Comparison of ENCODE assay signal across 16 cellular contexts in genomic region chr16:19218581-19218980, GRCh38. TPM values are rescaled to one million over a fixed set of nuclear protein-coding genes. Genes with fewer than 3 reads are reported as not detected.
A peak's percentile ranks its signal among the peaks of the same experiment; 100 is the strongest.
DNase-seq lines count a peak whose midpoint lies in the region; FAIRE-seq and TF ChIP-seq lines count a peak whose summit lies in the region.
"Had no signal": no experiment of that assay in that cellular context is flagged by ENCODE, and none has a peak within 500 bp of the region (broad histone marks: within the 10 kb centered on the region; RNA-seq: fewer than 3 reads in every experiment).

No MANE protein-coding gene starts in this region.

- peak overlapping the region; percentile 61 for H4K8ac ChIP-seq in trophoblast cell (ENCODE audit: low read depth, low read length)

- H3K4me1 Mint-ChIP-seq in nephron progenitor cell = peaks cover 23% of the 10 kb centered on the region
- H3K4me1 Mint-ChIP-seq: CD8-positive, alpha-beta memory T cell; H9 had no signal

- no peak overlapping the region for H4K12ac ChIP-seq in trophoblast cell (ENCODE audit: low read depth, low read length)

- H3K9me3 ChIP-seq in trophoblast cell (ENCODE audit: insufficient read depth, low read depth, low read length) = peaks cover 1% of the 10 kb centered on the region

- H3K27me3 Mint-ChIP-seq in nephron progenitor cell (ENCODE audit: low read depth, poor library complexity) = peaks cover 6% of the 10 kb centered on the region

- no peak for TF ChIP-seq CTCF in nephron progenitor cell (IDR thresholded peaks at IDR 0.05)

- no peak overlapping the region for H3K27ac ChIP-seq in trophoblast cell (ENCODE audit: low read depth, low read length)
- H3K27ac ChIP-seq: A549 had no signal

- DNase-seq in COLO829 (ENCODE audit: low spot score) = peak; percentile 13
- DNase-seq in SK-MEL-5 (ENCODE audit: low read depth, low spot score) = peak; percentile 32
- DNase-seq in nephron progenitor cell = no peak
- DNase-seq in trophoblast cell = no peak
- no peak for DNase-seq in GM12891 (ENCODE audit: insufficient read length, low spot score)
- no peak for DNase-seq in activated CD4-positive, alpha-beta T cell treated with anti-CD3 and anti-CD28 coated beads for 4 hours
- DNase-seq in C1 segment of cervical spinal cord (lab: John Stamatoyannopoulos, UW) = no peak
- DNase-seq: CD8-positive, alpha-beta memory T cell; DMS53; GOT3; H9 had no signal

- H3K27ac Mint-ChIP-seq in nephron progenitor cell = peak overlapping the region; percentile 62
- H3K27ac Mint-ChIP-seq: CD8-positive, alpha-beta memory T cell; H9 had no signal

- peak overlapping the region; percentile 41 for H4K91ac ChIP-seq in trophoblast cell (ENCODE audit: low read depth, low read length)

- H3K4me2 ChIP-seq in trophoblast cell (ENCODE audit: low read length) = no peak overlapping the region
- H3K4me2 ChIP-seq: A549 had no signal

- no CpG with 5 or more reads among the region's 4 CpGs for WGBS in trophoblast cell (ENCODE audit: extremely low coverage, insufficient coverage, insufficient read length)

- H2AFZ ChIP-seq in trophoblast cell (ENCODE audit: insufficient read depth, low read length, poor library complexity) = no peak overlapping the region

- H3K79me2 ChIP-seq in trophoblast cell (ENCODE audit: control insufficient read depth, insufficient read depth, low read length, poor library complexity) = no peaks in the 10 kb centered on the region

- peak overlapping the region; percentile 85 for H3K14ac ChIP-seq in trophoblast cell (ENCODE audit: low read length)

- H3K9me3 Mint-ChIP-seq in nephron progenitor cell = peaks cover 13% of the 10 kb centered on the region

- no peaks in the 10 kb centered on the region for H3K27me3 ChIP-seq in trophoblast cell (ENCODE audit: insufficient read depth, low read length)

- no peak for FAIRE-seq in GM12891 (lab: Jason Lieb, UNC)
- FAIRE-seq: A549, GM12892, K562 had no signal

- TF ChIP-seq POLR2A in GM12891 (IDR thresholded peaks at IDR 0.05; ENCODE audit: low read depth, low read length) = no peak

- H2AK5ac ChIP-seq in trophoblast cell (ENCODE audit: low read length) = peak overlapping the region; percentile 61

- H3K9ac ChIP-seq in trophoblast cell (ENCODE audit: low read length) = no peak overlapping the region

- in situ Hi-C loops in SK-MEL-5 (cut with HindIII; ENCODE audit: low pct_unique_long_range_greater_than_20kb, low sequenced_read_pairs) = no loop called here

- no peak overlapping the region for H3K4ac ChIP-seq in trophoblast cell (ENCODE audit: low read depth, low read length)

- no peaks in the 10 kb centered on the region for H3K36me3 Mint-ChIP-seq in nephron progenitor cell (ENCODE audit: low read depth)
- H3K36me3 Mint-ChIP-seq: CD8-positive, alpha-beta memory T cell had no signal

- no peak overlapping the region for H3K4me3 ChIP-seq in trophoblast cell (ENCODE audit: low read depth, low read length)
- H3K4me3 ChIP-seq: A549, K562 had no signal

- no peak overlapping the region for H3K4me3 Mint-ChIP-seq in nephron progenitor cell
- H3K4me3 Mint-ChIP-seq: CD8-positive, alpha-beta memory T cell; H9 had no signal

- H2BK12ac ChIP-seq in trophoblast cell (ENCODE audit: low read length) = peak overlapping the region; percentile 50

- no peaks in the 10 kb centered on the region for H3K36me3 ChIP-seq in trophoblast cell (ENCODE audit: control insufficient read depth in 1 of 2, insufficient read depth in 2 of 2, low read length in 2 of 2)

- H2BK5ac ChIP-seq in trophoblast cell (ENCODE audit: low read depth, low read length, poor library complexity) = peak overlapping the region; percentile 25

- peaks cover 4 to 8% of the 10 kb centered on the region in 2 experiments for H3K4me1 ChIP-seq in trophoblast cell (ENCODE audit: control insufficient read depth in 1 of 2, insufficient read depth in 2 of 2, low read length in 2 of 2)

- H3K18ac ChIP-seq in trophoblast cell (ENCODE audit: low read length) = peak overlapping the region; percentile 47

- H3K79me1 ChIP-seq in trophoblast cell (ENCODE audit: low read length) = peaks cover 4% of the 10 kb centered on the region

- no peak overlapping the region for H3K23ac ChIP-seq in trophoblast cell (ENCODE audit: low read length)

- H2BK120ac ChIP-seq in trophoblast cell (ENCODE audit: insufficient read depth, low read length, poor library complexity) = no peak overlapping the region

TF ChIP-seq in GM12891, 5 proteins besides CTCF, POLR2A, EP300 and RAD21:
- no peak for TF ChIP-seq POLR2AphosphoS5 (IDR thresholded peaks at IDR 0.05; ENCODE audit: low read depth, low read length)
- no peak for TF ChIP-seq POU2F2 (IDR thresholded peaks at IDR 0.05; ENCODE audit: low read depth, low read length)
- TF ChIP-seq TAF1 (IDR thresholded peaks at IDR 0.05; ENCODE audit: low read depth, low read length) = no peak
- TF ChIP-seq PAX5 (IDR thresholded peaks at IDR 0.05; ENCODE audit: insufficient read depth, low read length, severe bottlenecking) = no peak
TF ChIP-seq in GM12891: peak in this region for 0.

RNA-seq across cellular contexts. Expression of gene SYT17, which starts 50.5 kb away (rescaled TPM):
- 17.3 and 18.5 TPM in 2 replicates for total RNA-seq in SK-MEL-5 (2014; rRNA removed; shearing (Covaris generic))
- 31.9 and 43.0 TPM in 2 replicates for polyA plus RNA-seq in SK-MEL-5 (2015; cell fraction: cytosol; rRNA removed)
- 37.8 and 67.9 TPM in 2 replicates for polyA plus RNA-seq in SK-MEL-5 (2015; cell fraction: nucleus; rRNA removed)
- polyA plus RNA-seq in trophoblast cell (2013) = 3.4 and 3.9 TPM in 2 replicates
- polyA plus RNA-seq in GM12891 (2012; ENCODE audit: low read depth, missing spikeins) = 3.5 TPM
- total RNA-seq: CD8-positive, alpha-beta memory T cell; G401; K562 had no signal
- polyA plus RNA-seq: BJ; CD8-positive, alpha-beta memory T cell; K562 had no signal

Comparison
In these comparisons a context has a peak if more than half of its experiments do, and no peak if none do; other contexts are left out.
1. DNase-seq: peak in COLO829 (single experiment) and SK-MEL-5 (single experiment); none in nephron progenitor cell (single experiment), trophoblast cell (0 of 2), GM12891 (single experiment), activated CD4-positive, alpha-beta T cell treated with anti-CD3 and anti-CD28 coated beads for 4 hours (0 of 2) and C1 segment of cervical spinal cord (0 of 14).